1 cellular context compared by ENCODE assay signal in the genomic region with DNA sequence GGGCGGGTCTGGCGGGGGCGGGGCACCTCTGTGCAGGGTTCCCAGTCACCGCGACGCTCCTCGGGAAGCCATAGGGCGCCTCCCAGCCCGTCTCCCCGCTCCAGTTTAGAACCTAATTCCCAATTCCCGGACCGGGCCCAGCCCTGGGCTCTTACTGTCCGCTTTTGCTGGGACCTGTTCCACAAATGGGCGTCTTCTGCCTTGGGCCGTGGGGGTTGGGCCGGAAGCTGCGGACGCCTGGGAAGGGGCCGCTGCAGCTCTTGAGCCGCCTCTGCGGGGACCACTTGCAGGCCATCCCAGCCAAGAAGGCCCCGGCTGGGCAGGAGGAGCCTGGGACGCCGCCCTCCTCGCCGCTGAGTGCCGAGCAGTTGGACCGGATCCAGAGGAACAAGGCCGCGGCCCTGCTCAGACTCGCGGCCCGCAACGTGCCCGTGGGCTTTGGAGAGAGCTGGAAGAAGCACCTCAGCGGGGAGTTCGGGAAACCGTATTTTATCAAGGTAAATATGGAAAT.
TF ChIP-seq lines count a peak whose summit lies in the region.

No MANE protein-coding gene starts in this region.

TF ChIP-seq in HepG2, 621 proteins besides CTCF, POLR2A, EP300 and RAD21 (continued from another document and continues in another):
- no peak for TF ChIP-seq AGO2 (optimal IDR thresholded peaks at IDR 0.05; ENCODE audit: low read depth, low read length)
- no peak for TF ChIP-seq NAIF1 (CRISPR knock-in tag; IDR thresholded peaks at IDR 0.05; ENCODE audit: borderline replicate concordance)
- TF ChIP-seq SRSF9 (IDR thresholded peaks at IDR 0.05; ENCODE audit: borderline replicate concordance, insufficient read depth, low read depth, low read length, poor library complexity, severe bottlenecking) = no peak
- peak; percentile 34; the same call in 1 of the 2 replicates for TF ChIP-seq ZNF335 (CRISPR knock-in tag; IDR thresholded peaks at IDR 0.05)
- 0 out of 2 replicates have a peak, but pooled peaks have one; percentile 3 for TF ChIP-seq TGIF2 (CRISPR knock-in tag; IDR thresholded peaks at IDR 0.05)
- TF ChIP-seq SKI (IDR thresholded peaks at IDR 0.05; ENCODE audit: partially characterized antibody) = no peak
- TF ChIP-seq FOXJ3 (CRISPR knock-in tag; IDR thresholded peaks at IDR 0.05; ENCODE audit: borderline replicate concordance) = no peak
- TF ChIP-seq ZFX (CRISPR knock-in tag; IDR thresholded peaks at IDR 0.05; ENCODE audit: low read depth) = peak; percentile 76
- no peak for TF ChIP-seq CREBL2 (CRISPR knock-in tag; IDR thresholded peaks at IDR 0.05; ENCODE audit: borderline replicate concordance)
- no peak for TF ChIP-seq MIXL1 (CRISPR knock-in tag; IDR thresholded peaks at IDR 0.05)
- TF ChIP-seq ZFP1 (CRISPR knock-in tag; IDR thresholded peaks at IDR 0.05) = no peak
- TF ChIP-seq GATA4 (IDR thresholded peaks at IDR 0.05; ENCODE audit: borderline replicate concordance, low read depth) = no peak
- no peak for TF ChIP-seq RFX5 (IDR thresholded peaks at IDR 0.05; ENCODE audit: low read depth, low read length)
- no peak; the same call in 1 of the 2 replicates for TF ChIP-seq PITX1 (CRISPR knock-in tag; IDR thresholded peaks at IDR 0.05)
- peak; percentile 66; the same call in 1 of the 2 replicates for TF ChIP-seq KMT2A (CRISPR knock-in tag; IDR thresholded peaks at IDR 0.05)
- no peak for TF ChIP-seq RORA (CRISPR knock-in tag; IDR thresholded peaks at IDR 0.05)
- TF ChIP-seq HOXD1 (CRISPR knock-in tag; IDR thresholded peaks at IDR 0.05) = no peak
- TF ChIP-seq PHF8 (CRISPR knock-in tag; IDR thresholded peaks at IDR 0.05) = peak; percentile 74
- no peak for TF ChIP-seq ZNF235 (CRISPR knock-in tag; IDR thresholded peaks at IDR 0.05; ENCODE audit: borderline replicate concordance)
- TF ChIP-seq NFE2 (CRISPR knock-in tag; IDR thresholded peaks at IDR 0.05) = no peak
- TF ChIP-seq, protein P1, sequence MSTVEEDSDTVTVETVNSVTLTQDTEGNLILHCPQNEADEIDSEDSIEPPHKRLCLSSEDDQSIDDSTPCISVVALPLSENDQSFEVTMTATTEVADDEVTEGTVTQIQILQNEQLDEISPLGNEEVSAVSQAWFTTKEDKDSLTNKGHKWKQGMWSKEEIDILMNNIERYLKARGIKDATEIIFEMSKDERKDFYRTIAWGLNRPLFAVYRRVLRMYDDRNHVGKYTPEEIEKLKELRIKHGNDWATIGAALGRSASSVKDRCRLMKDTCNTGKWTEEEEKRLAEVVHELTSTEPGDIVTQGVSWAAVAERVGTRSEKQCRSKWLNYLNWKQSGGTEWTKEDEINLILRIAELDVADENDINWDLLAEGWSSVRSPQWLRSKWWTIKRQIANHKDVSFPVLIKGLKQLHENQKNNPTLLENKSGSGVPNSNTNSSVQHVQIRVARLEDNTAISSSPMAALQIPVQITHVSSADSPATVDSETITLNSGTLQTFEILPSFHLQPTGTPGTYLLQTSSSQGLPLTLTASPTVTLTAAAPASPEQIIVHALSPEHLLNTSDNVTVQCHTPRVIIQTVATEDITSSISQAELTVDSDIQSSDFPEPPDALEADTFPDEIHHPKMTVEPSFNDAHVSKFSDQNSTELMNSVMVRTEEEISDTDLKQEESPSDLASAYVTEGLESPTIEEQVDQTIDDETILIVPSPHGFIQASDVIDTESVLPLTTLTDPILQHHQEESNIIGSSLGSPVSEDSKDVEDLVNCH (CRISPR knock-in tag; IDR thresholded peaks at IDR 0.05) = no peak
- TF ChIP-seq, protein P2, sequence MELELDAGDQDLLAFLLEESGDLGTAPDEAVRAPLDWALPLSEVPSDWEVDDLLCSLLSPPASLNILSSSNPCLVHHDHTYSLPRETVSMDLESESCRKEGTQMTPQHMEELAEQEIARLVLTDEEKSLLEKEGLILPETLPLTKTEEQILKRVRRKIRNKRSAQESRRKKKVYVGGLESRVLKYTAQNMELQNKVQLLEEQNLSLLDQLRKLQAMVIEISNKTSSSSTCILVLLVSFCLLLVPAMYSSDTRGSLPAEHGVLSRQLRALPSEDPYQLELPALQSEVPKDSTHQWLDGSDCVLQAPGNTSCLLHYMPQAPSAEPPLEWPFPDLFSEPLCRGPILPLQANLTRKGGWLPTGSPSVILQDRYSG (CRISPR knock-in tag; IDR thresholded peaks at IDR 0.05) = no peak
- TF ChIP-seq, protein P3, sequence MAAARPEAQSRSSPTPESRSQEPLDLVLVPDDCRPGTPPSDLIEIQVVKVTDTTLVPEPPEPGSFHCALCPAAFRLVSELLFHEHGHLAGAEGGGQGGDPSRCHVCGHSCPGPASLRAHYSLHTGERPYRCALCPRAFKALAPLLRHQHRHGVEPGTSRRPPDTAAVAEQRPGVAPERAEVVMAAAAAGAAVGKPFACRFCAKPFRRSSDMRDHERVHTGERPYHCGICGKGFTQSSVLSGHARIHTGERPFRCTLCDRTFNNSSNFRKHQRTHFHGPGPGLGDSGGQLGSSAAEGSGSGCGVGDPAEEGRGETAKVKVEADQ (CRISPR knock-in tag; IDR thresholded peaks at IDR 0.05; ENCODE audit: borderline replicate concordance) = no peak
- TF ChIP-seq NCOA1 (CRISPR knock-in tag; IDR thresholded peaks at IDR 0.05) = no peak
- TF ChIP-seq, protein P4, sequence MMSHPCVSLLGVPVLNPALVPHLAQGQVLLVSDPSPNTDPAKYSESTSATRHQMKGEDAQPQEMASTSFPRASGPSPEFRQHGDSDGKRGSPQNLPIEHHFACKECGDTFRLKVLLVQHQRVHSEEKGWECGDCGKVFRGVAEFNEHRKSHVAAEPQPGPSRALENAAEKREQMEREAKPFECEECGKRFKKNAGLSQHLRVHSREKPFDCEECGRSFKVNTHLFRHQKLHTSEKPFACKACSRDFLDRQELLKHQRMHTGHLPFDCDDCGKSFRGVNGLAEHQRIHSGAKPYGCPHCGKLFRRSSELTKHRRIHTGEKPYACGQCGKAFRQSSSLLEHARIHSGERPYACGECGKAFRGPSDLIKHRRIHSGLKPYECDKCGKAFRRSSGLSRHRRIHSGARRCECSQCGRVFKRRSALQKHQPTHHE (CRISPR knock-in tag; IDR thresholded peaks at IDR 0.05; ENCODE audit: borderline replicate concordance) = no peak
- TF ChIP-seq ZFP91 (CRISPR knock-in tag; IDR thresholded peaks at IDR 0.05; ENCODE audit: borderline replicate concordance) = 0 out of 2 replicates have a peak, but pooled peaks have one; percentile 3
- TF ChIP-seq TP53 (CRISPR knock-in tag; conservative IDR thresholded peaks at IDR 0.05) = no peak
- TF ChIP-seq TFE3 (CRISPR knock-in tag; IDR thresholded peaks at IDR 0.05) = no peak
- no peak for TF ChIP-seq RXRB (CRISPR knock-in tag; IDR thresholded peaks at IDR 0.05; ENCODE audit: borderline replicate concordance)
- TF ChIP-seq NCOA5 (CRISPR knock-in tag; IDR thresholded peaks at IDR 0.05) = no peak
- TF ChIP-seq ETV5 (CRISPR knock-in tag; IDR thresholded peaks at IDR 0.05; ENCODE audit: borderline replicate concordance) = 0 out of 2 replicates have a peak, but pooled peaks have one; percentile 21
- TF ChIP-seq ZNF432 (CRISPR knock-in tag; IDR thresholded peaks at IDR 0.05; ENCODE audit: borderline replicate concordance) = no peak
- TF ChIP-seq, protein P5, sequence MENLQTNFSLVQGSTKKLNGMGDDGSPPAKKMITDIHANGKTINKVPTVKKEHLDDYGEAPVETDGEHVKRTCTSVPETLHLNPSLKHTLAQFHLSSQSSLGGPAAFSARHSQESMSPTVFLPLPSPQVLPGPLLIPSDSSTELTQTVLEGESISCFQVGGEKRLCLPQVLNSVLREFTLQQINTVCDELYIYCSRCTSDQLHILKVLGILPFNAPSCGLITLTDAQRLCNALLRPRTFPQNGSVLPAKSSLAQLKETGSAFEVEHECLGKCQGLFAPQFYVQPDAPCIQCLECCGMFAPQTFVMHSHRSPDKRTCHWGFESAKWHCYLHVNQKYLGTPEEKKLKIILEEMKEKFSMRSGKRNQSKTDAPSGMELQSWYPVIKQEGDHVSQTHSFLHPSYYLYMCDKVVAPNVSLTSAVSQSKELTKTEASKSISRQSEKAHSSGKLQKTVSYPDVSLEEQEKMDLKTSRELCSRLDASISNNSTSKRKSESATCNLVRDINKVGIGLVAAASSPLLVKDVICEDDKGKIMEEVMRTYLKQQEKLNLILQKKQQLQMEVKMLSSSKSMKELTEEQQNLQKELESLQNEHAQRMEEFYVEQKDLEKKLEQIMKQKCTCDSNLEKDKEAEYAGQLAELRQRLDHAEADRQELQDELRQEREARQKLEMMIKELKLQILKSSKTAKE (CRISPR knock-in tag; IDR thresholded peaks at IDR 0.05; ENCODE audit: borderline replicate concordance) = no peak
- TF ChIP-seq, protein P6, sequence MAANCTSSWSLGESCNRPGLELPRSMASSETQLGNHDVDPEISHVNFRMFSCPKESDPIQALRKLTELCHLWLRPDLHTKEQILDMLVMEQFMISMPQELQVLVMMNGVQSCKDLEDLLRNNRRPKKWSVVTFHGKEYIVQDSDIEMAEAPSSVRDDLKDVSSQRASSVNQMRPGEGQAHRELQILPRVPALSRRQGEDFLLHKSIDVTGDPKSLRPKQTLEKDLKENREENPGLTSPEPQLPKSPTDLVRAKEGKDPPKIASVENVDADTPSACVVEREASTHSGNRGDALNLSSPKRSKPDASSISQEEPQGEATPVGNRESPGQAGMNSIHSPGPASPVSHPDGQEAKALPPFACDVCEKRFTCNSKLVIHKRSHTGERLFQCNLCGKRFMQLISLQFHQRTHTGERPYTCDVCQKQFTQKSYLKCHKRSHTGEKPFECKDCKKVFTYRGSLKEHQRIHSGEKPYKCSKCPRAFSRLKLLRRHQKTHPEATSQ (CRISPR knock-in tag; IDR thresholded peaks at IDR 0.05; ENCODE audit: borderline replicate concordance) = no peak
- TF ChIP-seq, protein P7, sequence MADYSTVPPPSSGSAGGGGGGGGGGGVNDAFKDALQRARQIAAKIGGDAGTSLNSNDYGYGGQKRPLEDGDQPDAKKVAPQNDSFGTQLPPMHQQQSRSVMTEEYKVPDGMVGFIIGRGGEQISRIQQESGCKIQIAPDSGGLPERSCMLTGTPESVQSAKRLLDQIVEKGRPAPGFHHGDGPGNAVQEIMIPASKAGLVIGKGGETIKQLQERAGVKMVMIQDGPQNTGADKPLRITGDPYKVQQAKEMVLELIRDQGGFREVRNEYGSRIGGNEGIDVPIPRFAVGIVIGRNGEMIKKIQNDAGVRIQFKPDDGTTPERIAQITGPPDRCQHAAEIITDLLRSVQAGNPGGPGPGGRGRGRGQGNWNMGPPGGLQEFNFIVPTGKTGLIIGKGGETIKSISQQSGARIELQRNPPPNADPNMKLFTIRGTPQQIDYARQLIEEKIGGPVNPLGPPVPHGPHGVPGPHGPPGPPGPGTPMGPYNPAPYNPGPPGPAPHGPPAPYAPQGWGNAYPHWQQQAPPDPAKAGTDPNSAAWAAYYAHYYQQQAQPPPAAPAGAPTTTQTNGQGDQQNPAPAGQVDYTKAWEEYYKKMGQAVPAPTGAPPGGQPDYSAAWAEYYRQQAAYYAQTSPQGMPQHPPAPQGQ (CRISPR knock-in tag; IDR thresholded peaks at IDR 0.05; ENCODE audit: borderline replicate concordance) = no peak
- TF ChIP-seq AKNA (CRISPR knock-in tag; IDR thresholded peaks at IDR 0.05; ENCODE audit: borderline replicate concordance) = no peak
- TF ChIP-seq NFKB2 (CRISPR knock-in tag; IDR thresholded peaks at IDR 0.05; ENCODE audit: borderline replicate concordance) = no peak
